10 cellular contexts compared by ENCODE assay signal in genomic region chr20:16922834-16923233, GRCh38.
A peak's percentile ranks its signal among the peaks of the same experiment; 100 is the strongest.
DNase-seq lines count a peak whose midpoint lies in the region; ATAC-seq and TF ChIP-seq lines count a peak whose summit lies in the region.
"Had no signal": no experiment of that assay in that cellular context is flagged by ENCODE, and none has a peak within 500 bp of the region (broad histone marks: within the 10 kb centered on the region; RNA-seq: fewer than 3 reads in every experiment).

No MANE protein-coding gene starts in this region.

- H3K4me2 ChIP-seq in fibroblast of lung (ENCODE audit: extremely low read depth, insufficient read depth, low read length), result peak overlapping the region; percentile 42

- no peak overlapping the region for H3K27ac ChIP-seq in fibroblast of lung (ENCODE audit: insufficient read depth, low read length)
- H3K27ac ChIP-seq: right atrium auricular region had no signal

- peaks cover 9% of the 10 kb centered on the region for H3K4me1 ChIP-seq in fibroblast of lung (ENCODE audit: control insufficient read depth, extremely low read depth, insufficient read depth, low read length)
- H3K4me1 ChIP-seq: right atrium auricular region had no signal

- TF ChIP-seq CTCF in fibroblast of lung (conservative IDR thresholded peaks at IDR 0.05 in 1 of 2, IDR thresholded peaks at IDR 0.05 in 1 of 2; ENCODE audit: low read depth in 1 of 2, low read length in 2 of 2) (no peak), GM13977 (IDR thresholded peaks at IDR 0.05; ENCODE audit: extremely low read depth, insufficient read depth, missing control alignments) (no peak)

- H3K27me3 ChIP-seq in fibroblast of lung (ENCODE audit: control insufficient read depth, insufficient read depth, low read length), result no peaks in the 10 kb centered on the region
- H3K27me3 ChIP-seq: right atrium auricular region had no signal

- H3K9me3 Mint-ChIP-seq in immature natural killer cell, result peaks cover 0 to 8% (median 2%) of the 10 kb centered on the region in 6 donors

- no peak overlapping the region for H3K27ac Mint-ChIP-seq in immature natural killer cell

- no peak overlapping the region for H2AFZ ChIP-seq in fibroblast of lung (ENCODE audit: low read length)

- in situ Hi-C loops in GM13977 (cut with MboI; ENCODE audit: low pct_unique_long_range_greater_than_20kb, low sequenced_read_pairs, unreplicated experiment), result no loop called here

- H3K79me2 ChIP-seq in fibroblast of lung (ENCODE audit: control insufficient read depth, insufficient read depth, low read length), result no peaks in the 10 kb centered on the region

- H3K4me1 Mint-ChIP-seq in immature natural killer cell, result no peaks in the 10 kb centered on the region

- H3K4me3 Mint-ChIP-seq in immature natural killer cell, result no peak overlapping the region

- H3K27me3 Mint-ChIP-seq in immature natural killer cell (ENCODE audit: low read depth in 3 of 3), result peaks cover 0 to 6% (median 2%) of the 10 kb centered on the region in 3 donors

- no peaks in the 10 kb centered on the region for H4K20me1 ChIP-seq in fibroblast of lung (ENCODE audit: control insufficient read depth, extremely low read depth, insufficient read depth, low read length)

- DNase-seq in GM04503 (ENCODE audit: low read depth) (peak; percentile 95), NCI-H2196 treated with DMSO at 0.1 percent for 48 hours (lab: John Stamatoyannopoulos, UW; ENCODE audit: unreplicated experiment) (peak; percentile 23), fibroblast of lung (ENCODE audit: low read depth in 2 of 2) (peak; percentile 88 to 93), skeletal muscle cell (ENCODE audit: low read depth) (peak; percentile 91), immature natural killer cell (no peak), GM13977 (ENCODE audit: low spot score) (no peak)
- no peak for DNase-seq in effector CD8-positive, alpha-beta T cell (lab: John Stamatoyannopoulos, UW)
- DNase-seq: activated T-cell treated with anti-CD3 and anti-CD28 coated beads for 4 hours had no signal

- H3K36me3 ChIP-seq in fibroblast of lung (ENCODE audit: control insufficient read depth, insufficient read depth, low read length), result no peaks in the 10 kb centered on the region
- H3K36me3 ChIP-seq: right atrium auricular region had no signal

- no peak for ATAC-seq in GM18870 (IDR thresholded peaks at IDR 0.05; ENCODE audit: unreplicated experiment)

- no peak overlapping the region for H3K9ac ChIP-seq in fibroblast of lung (ENCODE audit: insufficient read depth, low read length)

- no peaks in the 10 kb centered on the region for H3K9me3 ChIP-seq in fibroblast of lung (ENCODE audit: control insufficient read depth, insufficient read depth, low read depth, low read length)
- H3K9me3 ChIP-seq: right atrium auricular region had no signal

- no peaks in the 10 kb centered on the region for H3K36me3 Mint-ChIP-seq in immature natural killer cell

- H3K4me3 ChIP-seq in fibroblast of lung (replicated peaks in 1 of 4; ENCODE audit: control extremely low read depth in 1 of 4, insufficient read depth in 1 of 4, low read depth in 3 of 4, low read length in 4 of 4) (no peak overlapping the region), skeletal muscle cell (ENCODE audit: low read depth, low read length) (no peak overlapping the region)
- H3K4me3 ChIP-seq: right atrium auricular region had no signal

Comparison
In these comparisons a context has a peak if more than half of its experiments do, and no peak if none do; other contexts are left out.
1. DNase-seq: peak in GM04503 (single experiment), NCI-H2196 treated with DMSO at 0.1 percent for 48 hours (single experiment), fibroblast of lung (2 of 2) and skeletal muscle cell (single experiment); none in immature natural killer cell (0 of 3), effector CD8-positive, alpha-beta T cell (single experiment) and GM13977 (single experiment).